In the genomic region with DNA sequence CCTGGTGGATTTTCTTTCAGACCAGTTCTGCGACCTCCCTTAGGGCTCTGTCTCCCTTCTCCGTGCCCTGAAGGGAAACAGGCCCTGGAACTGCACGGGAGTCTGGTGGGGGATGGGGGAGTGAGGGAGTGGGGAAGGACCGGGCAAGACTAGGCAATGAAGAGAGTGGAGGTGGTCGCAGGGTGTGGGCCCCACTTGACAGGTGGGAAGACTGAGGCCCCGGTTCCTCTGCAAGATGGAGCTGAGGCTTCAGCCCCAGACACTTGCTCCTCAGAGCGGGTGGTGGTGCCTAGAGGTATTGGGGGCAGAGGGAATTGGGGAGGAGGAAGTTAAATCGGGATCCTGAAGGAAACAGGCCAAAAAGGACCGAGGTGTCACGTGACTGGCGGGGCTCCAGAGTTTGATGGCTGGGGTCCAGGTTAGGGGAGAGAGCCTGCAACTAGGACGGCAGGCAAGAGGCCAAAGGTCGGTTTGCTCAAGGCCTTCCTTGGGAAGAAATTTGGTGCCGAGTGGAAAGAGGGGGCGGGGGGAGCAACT, we compare ENCODE assay signal across 8 cellular contexts. TPM values are rescaled to one million over a fixed set of nuclear protein-coding genes. Genes with fewer than 3 reads are reported as not detected.
DNase-seq lines count a peak whose midpoint lies in the region; ATAC-seq and TF ChIP-seq lines count a peak whose summit lies in the region.

No MANE protein-coding gene starts in this region.

- 11% methylated on average over 15 of the region's 15 CpGs for whole genome bisulfite sequencing in tibial nerve, 2 donors

- intact Hi-C loops in A673 (cut with micrococcal nuclease; ENCODE audit: unreplicated experiment), result no loop called here
- intact Hi-C loops in dendritic cell treated with granulocyte-macrophage colony-stimulating factor and Interleukin-4, amounts not matched to agents 40 ng/mL and 50 ng/mL, for 4 days (cut with micrococcal nuclease), result no loop called here

- H3K27me3 ChIP-seq in A673 (replicated peaks; ENCODE audit: insufficient read depth, low read depth, low read length, poor library complexity) (no peaks in the 10 kb centered on the region), tibial nerve (no peaks in the 10 kb centered on the region)

- no TSS peak for BruUV-seq in A673 (replicated peaks; lab: Mats Ljungman, UMichigan)

- H3K4me1 ChIP-seq in A673 (ENCODE audit: insufficient read depth, low read length, poor library complexity, severe bottlenecking) (peaks cover 10% of the 10 kb centered on the region), tibial nerve (peaks cover 0 to 44% (median 27%) of the 10 kb centered on the region in 4 donors)

- peaks cover 69% of the 10 kb centered on the region for H3K4me1 Mint-ChIP-seq in dendritic cell treated with granulocyte-macrophage colony-stimulating factor and Interleukin-4, amounts not matched to agents 40 ng/mL and 50 ng/mL, for 4 days (ENCODE audit: low read depth)
- peaks cover 16% of the 10 kb centered on the region for H3K4me1 Mint-ChIP-seq in memory B cell

- ATAC-seq in memory B cell (ENCODE audit: low read depth), result no peak
- ATAC-seq in GM21619 (IDR thresholded peaks at IDR 0.05; ENCODE audit: unreplicated experiment), result no peak

- POLR2A ChIA-PET in A673 (lab: Charles Lee; ENCODE audit: low non-redundant PET), result no interaction called here

- no peaks in the 10 kb centered on the region for H3K36me3 ChIP-seq in A673 (ENCODE audit: insufficient read depth, low read length, poor library complexity, severe bottlenecking)
- peaks cover 0 to 9% (median 0%) of the 10 kb centered on the region in 3 donors for H3K36me3 ChIP-seq in tibial nerve

- H3K4me3 Mint-ChIP-seq in dendritic cell treated with granulocyte-macrophage colony-stimulating factor and Interleukin-4, amounts not matched to agents 40 ng/mL and 50 ng/mL, for 4 days, result peak overlapping the region; percentile 83
- H3K4me3 Mint-ChIP-seq in memory B cell, result peak overlapping the region; percentile 55

- CTCF ChIA-PET in A673 (lab: Charles Lee), result interaction anchor here (0.5 kb wide), 1 partner anchor 1904 kb away, joined by 4 read pairs; no protein-coding TSS in a partner anchor

- peaks cover 10% of the 10 kb centered on the region for H3K27me3 Mint-ChIP-seq in dendritic cell treated with granulocyte-macrophage colony-stimulating factor and Interleukin-4, amounts not matched to agents 40 ng/mL and 50 ng/mL, for 4 days
- peaks cover 9% of the 10 kb centered on the region for H3K27me3 Mint-ChIP-seq in memory B cell

- no peak for TF ChIP-seq EP300 in tibial nerve (IDR thresholded peaks at IDR 0.05)

- no peaks in the 10 kb centered on the region for H3K9me3 ChIP-seq in A673 (ENCODE audit: low read depth, low read length, poor library complexity, severe bottlenecking)
- no peaks in the 10 kb centered on the region for H3K9me3 ChIP-seq in tibial nerve

- H3K9me3 Mint-ChIP-seq in dendritic cell treated with granulocyte-macrophage colony-stimulating factor and Interleukin-4, amounts not matched to agents 40 ng/mL and 50 ng/mL, for 4 days, result no peaks in the 10 kb centered on the region
- H3K9me3 Mint-ChIP-seq in memory B cell, result no peaks in the 10 kb centered on the region

- H3K36me3 Mint-ChIP-seq in dendritic cell treated with granulocyte-macrophage colony-stimulating factor and Interleukin-4, amounts not matched to agents 40 ng/mL and 50 ng/mL, for 4 days (ENCODE audit: low read depth), result peaks cover 40% of the 10 kb centered on the region
- no peaks in the 10 kb centered on the region for H3K36me3 Mint-ChIP-seq in memory B cell

- peak overlapping the region; percentile 73 for H3K27ac Mint-ChIP-seq in dendritic cell treated with granulocyte-macrophage colony-stimulating factor and Interleukin-4, amounts not matched to agents 40 ng/mL and 50 ng/mL, for 4 days
- no peak overlapping the region for H3K27ac Mint-ChIP-seq in memory B cell

- H3K27ac ChIP-seq in A673 (ENCODE audit: low read depth, low read length, poor library complexity, severe bottlenecking) (peak overlapping the region; percentile 80), tibial nerve (peak overlapping the region; percentile 82 to 97 (median 92))

- no peak for TF ChIP-seq POLR2A in tibial nerve (IDR thresholded peaks at IDR 0.05)

- no peak for DNase-seq in A673 (ENCODE audit: low spot score)
- peak; percentile 69 for DNase-seq in LNCaP clone FGC (ENCODE audit: low read depth)
- DNase-seq in memory B cell (ENCODE audit: low spot score in 2 of 2), result no peak
- peak; percentile 85 to 94 for DNase-seq in tibial nerve (ENCODE audit: low spot score in 2 of 2)
- no peak for DNase-seq in kidney tubule cell (ENCODE audit: low spot score)
- DNase-seq in Kasumi-1 (lab: John Stamatoyannopoulos, UW), result no peak

- no peak for TF ChIP-seq CTCF in A673 (conservative IDR thresholded peaks at IDR 0.05; ENCODE audit: low read depth, low read length)
- no peak for TF ChIP-seq CTCF in LNCaP clone FGC (IDR thresholded peaks at IDR 0.05; ENCODE audit: control insufficient read depth, extremely low read depth, insufficient read depth)
- no peak for TF ChIP-seq CTCF in tibial nerve (IDR thresholded peaks at IDR 0.05)

- peak overlapping the region; percentile 90 for H3K4me3 ChIP-seq in A673 (ENCODE audit: low read depth, low read length, poor library complexity, severe bottlenecking)
- H3K4me3 ChIP-seq in LNCaP clone FGC (ENCODE audit: low read depth, low read length), result peak overlapping the region; percentile 70
- peak overlapping the region; percentile 73 to 93 (median 88) for H3K4me3 ChIP-seq in tibial nerve

RNA-seq across cellular contexts. Expression of gene CAMK1, which starts 0.6 kb away (rescaled TPM):
- total RNA-seq in A673 (2021), result 26.7 and 28.0 TPM in 2 replicates
- total RNA-seq in tibial nerve, result 10 to 100 TPM; 60.3 to 94.8 (median 72.2) TPM

RNA-seq across cellular contexts. Expression of gene OGG1, which starts 20.6 kb away (rescaled TPM):
- total RNA-seq in A673 (2021), result 48.8 and 60.2 TPM in 2 replicates
- total RNA-seq in tibial nerve, result 10 to 100 TPM; 26.8 to 54.9 (median 40.6) TPM

RNA-seq across cellular contexts. Expression of gene TADA3, which starts 21.9 kb away (rescaled TPM):
- 46.1 and 49.6 TPM in 2 replicates for total RNA-seq in A673 (2021)
- 10 to 100 TPM; 56.1 to 69.0 (median 65.4) TPM for total RNA-seq in tibial nerve

RNA-seq across cellular contexts. Expression of gene ARPC4, which starts 22.5 kb away (rescaled TPM):
- total RNA-seq in A673 (2021) (128 and 152 TPM in 2 replicates), tibial nerve (100 to 1,000 TPM in 2 of 4 donors, 10 to 100 TPM in 2; 96.3 to 169 (median 125) TPM)

RNA-seq across cellular contexts. Expression of gene BRPF1, which starts 38.8 kb away (rescaled TPM):
- 30.7 and 32.0 TPM in 2 replicates for total RNA-seq in A673 (2021)
- total RNA-seq in tibial nerve, result 10 to 100 TPM; 18.0 to 21.0 (median 20.6) TPM

Comparison
In these comparisons a context has a peak if more than half of its experiments do, and no peak if none do; other contexts are left out.
1. DNase-seq: peak in LNCaP clone FGC (single experiment) and tibial nerve (2 of 2); none in A673 (single experiment), memory B cell (0 of 2), kidney tubule cell (single experiment) and Kasumi-1 (0 of 2).
2. Peak in every context shown above with its lines, with median percentiles within 50 percentile points of each other: H3K4me3 ChIP-seq.